In the genomic region with DNA sequence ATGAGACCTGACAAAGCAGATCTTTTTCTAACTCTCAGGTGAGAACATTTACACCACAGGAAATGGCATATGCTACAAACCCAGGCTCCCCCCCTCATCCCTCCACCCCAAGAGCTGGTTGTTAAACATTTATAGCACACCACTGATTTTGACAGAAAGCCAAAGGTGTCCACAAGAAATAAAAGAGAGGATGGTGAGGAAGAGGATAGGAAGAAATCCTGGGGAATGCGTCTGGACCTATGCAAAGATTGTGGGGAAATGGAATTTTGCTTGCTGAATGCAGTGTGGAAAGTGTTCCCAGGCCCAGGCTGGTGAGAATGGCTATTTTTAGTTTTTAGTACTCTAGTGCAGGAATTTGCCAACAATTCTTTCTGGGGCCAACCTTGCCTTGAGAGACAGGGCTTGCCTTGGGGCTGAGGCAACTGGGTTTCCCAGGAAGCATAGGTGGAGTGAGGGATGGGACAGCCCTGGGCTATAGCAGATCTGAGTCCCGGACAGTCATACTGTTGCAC, we compare ENCODE assay signal across 15 cellular contexts.
A peak's percentile ranks its signal among the peaks of the same experiment; 100 is the strongest.
DNase-seq lines count a peak whose midpoint lies in the region; ATAC-seq and TF ChIP-seq lines count a peak whose summit lies in the region.
"Had no signal": no experiment of that assay in that cellular context is flagged by ENCODE, and none has a peak within 500 bp of the region (broad histone marks: within the 10 kb centered on the region; RNA-seq: fewer than 3 reads in every experiment).

No MANE protein-coding gene starts in this region.

- no peaks in the 10 kb centered on the region for H3K36me3 Mint-ChIP-seq in progenitor cell of endocrine pancreas (ENCODE audit: insufficient read depth)
- H3K36me3 Mint-ChIP-seq: activated naive CD8-positive, alpha-beta T cell treated with anti-CD3 and anti-CD28 coated beads, Interleukin-2, amount 10 ng/mL, durations not matched to agents 7 days and 5 days; neural progenitor cell had no signal

- DNase-seq in left ventricle myocardium inferior (no peak), cardiac septum (ENCODE audit: low spot score) (no peak), cardiac fibroblast (ENCODE audit: low read depth in 2 of 2) (peak; percentile 55 to 68), islet precursor cell (peak; percentile 80), progenitor cell of endocrine pancreas (ENCODE audit: low spot score, unreplicated experiment) (no peak)
- DNase-seq in stimulated activated naive CD4-positive, alpha-beta T cell (lab: John Stamatoyannopoulos, UW), result no peak
- DNase-seq: activated CD8-positive, alpha-beta memory T cell treated with anti-CD3 and anti-CD28 coated beads, Interleukin-2, amount 50 U/mL, for 4 hours; activated naive CD8-positive, alpha-beta T cell treated with anti-CD3 and anti-CD28 coated beads, Interleukin-2, amount 10 ng/mL, durations not matched to agents 7 days and 5 days; glutamatergic neuron; NCI-H2081; WERI-Rb-1 had no signal

- no peaks in the 10 kb centered on the region for H3K27me3 ChIP-seq in left ventricle myocardium inferior (ENCODE audit: low read depth)
- H3K27me3 ChIP-seq: neural progenitor cell, SJSA1 had no signal

- ATAC-seq in HG02798 (IDR thresholded peaks at IDR 0.05; ENCODE audit: poor library complexity, unreplicated experiment) (no peak), HG03342 (IDR thresholded peaks at IDR 0.05; ENCODE audit: unreplicated experiment) (no peak)

- no peak overlapping the region for H3K4me3 ChIP-seq in left ventricle myocardium inferior
- H3K4me3 ChIP-seq in cardiac fibroblast (replicated peaks in 1 of 2; ENCODE audit: low read depth in 2 of 2, low read length in 2 of 2), result no peak overlapping the region
- H3K4me3 ChIP-seq: neural progenitor cell, SJSA1 had no signal

- H3K9me3 ChIP-seq in left ventricle myocardium inferior (replicated peaks), result no peaks in the 10 kb centered on the region
- H3K9me3 ChIP-seq: SJSA1 had no signal

- H3K36me3 ChIP-seq in left ventricle myocardium inferior, result no peaks in the 10 kb centered on the region
- H3K36me3 ChIP-seq: neural progenitor cell, SJSA1, WERI-Rb-1 had no signal

- H3K27me3 Mint-ChIP-seq in progenitor cell of endocrine pancreas, result peaks cover 5% of the 10 kb centered on the region
- H3K27me3 Mint-ChIP-seq: activated naive CD8-positive, alpha-beta T cell treated with anti-CD3 and anti-CD28 coated beads, Interleukin-2, amount 10 ng/mL, durations not matched to agents 7 days and 5 days had no signal

- H3K4me3 Mint-ChIP-seq in progenitor cell of endocrine pancreas (ENCODE audit: low read depth), result no peak overlapping the region
- H3K4me3 Mint-ChIP-seq: activated naive CD8-positive, alpha-beta T cell treated with anti-CD3 and anti-CD28 coated beads, Interleukin-2, amount 10 ng/mL, durations not matched to agents 7 days and 5 days; neural progenitor cell had no signal

- no peaks in the 10 kb centered on the region for H3K9me3 Mint-ChIP-seq in progenitor cell of endocrine pancreas (ENCODE audit: low read depth)
- H3K9me3 Mint-ChIP-seq: activated naive CD8-positive, alpha-beta T cell treated with anti-CD3 and anti-CD28 coated beads, Interleukin-2, amount 10 ng/mL, durations not matched to agents 7 days and 5 days had no signal

- no peaks in the 10 kb centered on the region for H3K4me1 Mint-ChIP-seq in progenitor cell of endocrine pancreas (ENCODE audit: low read depth)
- H3K4me1 Mint-ChIP-seq: activated naive CD8-positive, alpha-beta T cell treated with anti-CD3 and anti-CD28 coated beads, Interleukin-2, amount 10 ng/mL, durations not matched to agents 7 days and 5 days; neural progenitor cell had no signal

- intact Hi-C loops in left ventricle myocardium inferior (cut with micrococcal nuclease) (no loop called here), cardiac septum (cut with DNase I) (no loop called here)

- peak overlapping the region; percentile 83 for H3K27ac ChIP-seq in left ventricle myocardium inferior (replicated peaks)
- H3K27ac ChIP-seq: neural progenitor cell, SJSA1, WERI-Rb-1 had no signal

- H3K27ac Mint-ChIP-seq in progenitor cell of endocrine pancreas, result no peak overlapping the region
- H3K27ac Mint-ChIP-seq: activated naive CD8-positive, alpha-beta T cell treated with anti-CD3 and anti-CD28 coated beads, Interleukin-2, amount 10 ng/mL, durations not matched to agents 7 days and 5 days; neural progenitor cell had no signal

- H3K4me1 ChIP-seq in left ventricle myocardium inferior, result peaks cover 56% of the 10 kb centered on the region
- H3K4me1 ChIP-seq: neural progenitor cell, SJSA1 had no signal

- TF ChIP-seq CTCF in left ventricle myocardium inferior (IDR thresholded peaks at IDR 0.05; ENCODE audit: borderline replicate concordance) (no peak), cardiac fibroblast (IDR thresholded peaks at IDR 0.05; ENCODE audit: low read depth, low read length) (no peak), progenitor cell of endocrine pancreas (IDR thresholded peaks at IDR 0.05; ENCODE audit: unreplicated experiment) (no peak)

Comparison
In these comparisons a context has a peak if more than half of its experiments do, and no peak if none do; other contexts are left out.
1. DNase-seq: peak in cardiac fibroblast (2 of 2) and islet precursor cell (single experiment); none in left ventricle myocardium inferior (single experiment), cardiac septum (single experiment), stimulated activated naive CD4-positive, alpha-beta T cell (0 of 6) and progenitor cell of endocrine pancreas (single experiment).